ENCODE assay signal across 22 cellular contexts in the genomic region with DNA sequence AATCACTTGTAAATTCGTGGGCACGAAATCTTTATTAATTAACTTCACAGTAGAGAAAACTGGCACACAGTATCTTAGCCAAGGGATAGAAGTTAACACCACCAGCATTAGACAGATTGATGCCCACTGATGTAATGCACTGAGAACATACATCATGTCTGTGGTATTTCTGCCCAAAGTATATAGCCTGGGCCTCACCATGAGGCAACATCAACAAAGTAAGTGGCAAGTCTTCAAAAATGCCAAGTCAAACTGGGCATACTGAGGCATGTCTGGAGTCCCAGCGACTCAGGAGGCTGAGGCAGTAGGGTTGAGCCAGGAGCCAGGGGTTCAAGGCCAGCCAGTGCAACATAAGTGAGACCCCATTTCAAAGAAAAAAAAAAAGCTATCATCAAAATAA.
"Had no signal": no experiment of that assay in that cellular context is flagged by ENCODE, and none has a peak within 500 bp of the region (broad histone marks: within the 10 kb centered on the region; RNA-seq: fewer than 3 reads in every experiment).

No MANE protein-coding gene starts in this region.

- H3K36me3 ChIP-seq: pancreas, right lobe of liver, thoracic aorta, tibial nerve, upper lobe of left lung had no signal

- DNase-seq: dorsolateral prefrontal cortex; effector CD4-positive, alpha-beta T cell; foreskin melanocyte; hypothalamus; natural killer cell; occipital lobe; pancreas; right lobe of liver; small intestine; stimulated activated CD4-positive, alpha-beta T cell treated with anti-CD3 and anti-CD28 coated beads, Interleukin-15, amount 100 ng/mL, for 24 hours; stimulated activated CD4-positive, alpha-beta T cell treated with anti-CD3 and anti-CD28 coated beads, Interleukin-2, amount 100 ng/mL, for 48 hours; stimulated activated naive B cell treated with anti-CD40 and anti-IgM and Interleukin-4, amounts not matched to agents 10 μg/mL and 1 μg/mL and 100 μg/mL, for 72 hours; upper lobe of left lung had no signal

- H3K4me3 ChIP-seq: dorsolateral prefrontal cortex, lung, pancreas, right lobe of liver, thoracic aorta, tibial nerve, upper lobe of left lung had no signal

- H3K9me3 ChIP-seq: pancreas, right lobe of liver, thoracic aorta, upper lobe of left lung had no signal

- H3K4me3 Mint-ChIP-seq: memory B cell; natural killer cell; stimulated activated naive B cell treated with anti-CD40 and anti-IgM and Interleukin-4, amounts not matched to agents 10 μg/mL and 1 μg/mL and 100 μg/mL, for 72 hours; stimulated activated naive CD8-positive, alpha-beta T cell treated with anti-CD3 and anti-CD28 coated beads, Interleukin-15, Interleukin-2, amounts not matched to agents 100 ng/mL and 50 ng/mL, for 24 hours had no signal

- H3K27ac ChIP-seq: dorsolateral prefrontal cortex, epithelial cell of prostate, pancreas, right lobe of liver, thoracic aorta, tibial nerve, upper lobe of left lung had no signal

- H3K4me1 ChIP-seq: pancreas, right lobe of liver, tibial nerve, upper lobe of left lung had no signal

- H3K4me1 Mint-ChIP-seq: memory B cell; natural killer cell; stimulated activated naive B cell treated with anti-CD40 and anti-IgM and Interleukin-4, amounts not matched to agents 10 μg/mL and 1 μg/mL and 100 μg/mL, for 72 hours had no signal

- H3K9me3 Mint-ChIP-seq: memory B cell; stimulated activated naive CD8-positive, alpha-beta T cell treated with anti-CD3 and anti-CD28 coated beads, Interleukin-15, Interleukin-2, amounts not matched to agents 100 ng/mL and 50 ng/mL, for 24 hours had no signal

- FAIRE-seq: colon, keratinocyte, pancreas, small intestine, urothelium cell line had no signal

- H3K27ac Mint-ChIP-seq: memory B cell; natural killer cell; stimulated activated naive B cell treated with anti-CD40 and anti-IgM and Interleukin-4, amounts not matched to agents 10 μg/mL and 1 μg/mL and 100 μg/mL, for 72 hours; stimulated activated naive CD8-positive, alpha-beta T cell treated with anti-CD3 and anti-CD28 coated beads, Interleukin-15, Interleukin-2, amounts not matched to agents 100 ng/mL and 50 ng/mL, for 24 hours had no signal

- H3K36me3 Mint-ChIP-seq: memory B cell; natural killer cell; stimulated activated naive B cell treated with anti-CD40 and anti-IgM and Interleukin-4, amounts not matched to agents 10 μg/mL and 1 μg/mL and 100 μg/mL, for 72 hours had no signal

- H3K27me3 ChIP-seq: dorsolateral prefrontal cortex, pancreas, right lobe of liver, tibial nerve, upper lobe of left lung had no signal
